ENCODE assay signal across 20 cellular contexts in the genomic region with DNA sequence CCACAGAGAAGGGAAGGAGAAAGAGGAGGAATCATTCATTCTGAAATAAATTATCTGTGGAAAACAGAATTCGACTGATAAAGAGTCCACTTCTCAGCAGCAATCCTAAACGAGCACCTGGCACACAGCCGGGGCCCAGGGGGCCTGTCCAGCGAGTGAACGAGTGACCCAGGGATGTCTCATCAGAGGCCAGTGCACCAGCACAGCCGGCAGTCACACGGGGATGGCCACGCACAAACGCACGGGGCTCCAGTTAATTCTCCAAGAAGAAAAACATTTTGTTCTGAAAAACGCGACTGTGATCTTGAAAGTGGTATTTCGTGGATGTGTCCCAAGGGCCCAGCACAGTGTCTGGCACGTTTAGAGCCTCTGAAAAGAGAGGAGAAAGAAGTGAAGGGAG.
"Had no signal": no experiment of that assay in that cellular context is flagged by ENCODE, and none has a peak within 500 bp of the region (broad histone marks: within the 10 kb centered on the region; RNA-seq: fewer than 3 reads in every experiment).

No MANE protein-coding gene starts in this region.

- H3K27me3 ChIP-seq: ovary had no signal

- H3K4me3 ChIP-seq: heart left ventricle, ovary, smooth muscle cell, suprapubic skin, thyroid gland, upper lobe of left lung, vagina had no signal

- DNase-seq: cerebellar nuclear complex; dermis blood vessel endothelial cell; effector CD4-positive, alpha-beta T cell; foreskin melanocyte; heart left ventricle; hippocampal formation; left colon; midbrain; nephron progenitor cell; ovary; right cardiac atrium; stimulated activated CD4-positive, alpha-beta T cell treated with anti-CD3 and anti-CD28 coated beads, Interleukin-2, amount 100 ng/mL, for 48 hours; stimulated activated naive CD8-positive, alpha-beta T cell treated with anti-CD3 and anti-CD28 coated beads, Interleukin-15, Interleukin-2, amounts not matched to agents 100 U/mL and 50 U/mL, for 24 hours; thyroid gland had no signal

- ATAC-seq: heart left ventricle; left colon; right cardiac atrium; stimulated activated effector memory CD8-positive, alpha-beta T cell treated with anti-CD3 and anti-CD28 coated beads, Interleukin-12 subunit alpha, Interleukin-12 subunit beta, amount 100 ng/mL, for 72 hours; stimulated activated naive CD8-positive, alpha-beta T cell treated with anti-CD3 and anti-CD28 coated beads, Interleukin-15, Interleukin-2, amounts not matched to agents 100 U/mL and 50 U/mL, for 24 hours had no signal

- H3K27ac ChIP-seq: heart left ventricle, neutrophil, ovary, suprapubic skin, thyroid gland, upper lobe of left lung, vagina had no signal

- H3K9me3 ChIP-seq: heart left ventricle, ovary, suprapubic skin, thyroid gland, upper lobe of left lung, vagina had no signal

- H3K36me3 ChIP-seq: heart left ventricle, neutrophil, ovary, suprapubic skin, thyroid gland, upper lobe of left lung, vagina had no signal
